In the genomic region with DNA sequence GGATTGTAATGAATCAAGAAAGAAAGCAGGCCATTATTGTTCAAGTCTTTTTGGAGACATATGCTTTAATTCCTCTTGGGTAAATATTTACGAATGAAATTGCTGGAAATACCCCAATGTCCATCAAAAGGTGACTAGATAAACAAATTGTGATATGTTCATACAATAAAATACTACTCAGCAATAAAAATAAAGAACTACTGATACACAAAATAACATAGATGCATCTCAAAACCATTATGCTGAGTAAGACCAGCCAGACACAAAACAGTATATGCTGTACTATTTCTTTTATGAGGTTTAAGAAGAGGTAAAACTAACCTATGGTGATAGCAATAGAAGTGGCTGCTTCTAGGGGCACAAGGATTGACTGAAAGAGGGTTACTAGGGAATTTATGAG, we compare ENCODE assay signal across 9 cellular contexts.
"Had no signal": no experiment of that assay in that cellular context is flagged by ENCODE, and none has a peak within 500 bp of the region (broad histone marks: within the 10 kb centered on the region; RNA-seq: fewer than 3 reads in every experiment).

No MANE protein-coding gene starts in this region.

- DNase-seq: GOT3, H7, HFFc6, Kasumi-1, KBM-7 had no signal

- H3K4me3 ChIP-seq: GM23248, HAP-1 had no signal

- H3K9me3 ChIP-seq: HAP-1 had no signal

- H3K9ac ChIP-seq: GM23248 had no signal

- FAIRE-seq: HTR-8/SVneo had no signal

- ATAC-seq: HCT116 had no signal

- H3K36me3 ChIP-seq: HAP-1 had no signal

- H2AFZ ChIP-seq: GM23248 had no signal
